ENCODE assay signal across 19 cellular contexts in genomic region chr14:30417121-30417520, GRCh38.
"Had no signal": no experiment of that assay in that cellular context is flagged by ENCODE, and none has a peak within 500 bp of the region (broad histone marks: within the 10 kb centered on the region; RNA-seq: fewer than 3 reads in every experiment).

No MANE protein-coding gene starts in this region.

- H3K4me1 ChIP-seq: adrenal gland, psoas muscle, right atrium auricular region, suprapubic skin, tibial nerve had no signal

- ATAC-seq: gastroesophageal sphincter; left colon; pancreas; psoas muscle; stimulated activated naive CD8-positive, alpha-beta T cell treated with anti-CD3 and anti-CD28 coated beads, Interleukin-15, Interleukin-2, amounts not matched to agents 100 U/mL and 50 U/mL, for 24 hours had no signal

- DNase-seq: activated CD4-positive, alpha-beta T cell treated with anti-CD3 and anti-CD28 coated beads, Interleukin-2, amount 50 U/mL, for 4 hours; activated CD8-positive, alpha-beta memory T cell treated with anti-CD3 and anti-CD28 coated beads for 24 hours; activated CD8-positive, alpha-beta memory T cell treated with anti-CD3 and anti-CD28 coated beads, Interleukin-2, amount 50 U/mL, for 4 hours; activated naive CD4-positive, alpha-beta T cell; activated T-cell treated with anti-CD3 and anti-CD28 coated beads, Interleukin-2, amount 50 U/mL, for 24 hours; adrenal gland; cerebellar nuclear complex; cortex of kidney; left colon; mesenchymal stem cell; pancreas; psoas muscle; stimulated activated CD4-positive, alpha-beta T cell treated with anti-CD3 and anti-CD28 coated beads, Interleukin-4, amount 100 ng/mL, for 4 hours; stimulated activated naive CD8-positive, alpha-beta T cell treated with anti-CD3 and anti-CD28 coated beads, Interleukin-15, Interleukin-2, amounts not matched to agents 100 U/mL and 50 U/mL, for 24 hours; T-helper 9 cell had no signal

- H3K27me3 ChIP-seq: adrenal gland, gastroesophageal sphincter, pancreas, right atrium auricular region, suprapubic skin, tibial nerve had no signal

- H3K4me3 ChIP-seq: adrenal gland, gastroesophageal sphincter, pancreas, psoas muscle, right atrium auricular region, suprapubic skin, tibial nerve had no signal

- H3K9me3 ChIP-seq: adrenal gland, gastroesophageal sphincter, pancreas, psoas muscle, right atrium auricular region, suprapubic skin, tibial nerve had no signal

- H3K36me3 ChIP-seq: adrenal gland, gastroesophageal sphincter, pancreas, right atrium auricular region, suprapubic skin, tibial nerve had no signal

- H3K27ac ChIP-seq: adrenal gland, gastroesophageal sphincter, pancreas, psoas muscle, right atrium auricular region, suprapubic skin, tibial nerve had no signal
